Comparison of ENCODE assay signal across 8 cellular contexts in the genomic region with DNA sequence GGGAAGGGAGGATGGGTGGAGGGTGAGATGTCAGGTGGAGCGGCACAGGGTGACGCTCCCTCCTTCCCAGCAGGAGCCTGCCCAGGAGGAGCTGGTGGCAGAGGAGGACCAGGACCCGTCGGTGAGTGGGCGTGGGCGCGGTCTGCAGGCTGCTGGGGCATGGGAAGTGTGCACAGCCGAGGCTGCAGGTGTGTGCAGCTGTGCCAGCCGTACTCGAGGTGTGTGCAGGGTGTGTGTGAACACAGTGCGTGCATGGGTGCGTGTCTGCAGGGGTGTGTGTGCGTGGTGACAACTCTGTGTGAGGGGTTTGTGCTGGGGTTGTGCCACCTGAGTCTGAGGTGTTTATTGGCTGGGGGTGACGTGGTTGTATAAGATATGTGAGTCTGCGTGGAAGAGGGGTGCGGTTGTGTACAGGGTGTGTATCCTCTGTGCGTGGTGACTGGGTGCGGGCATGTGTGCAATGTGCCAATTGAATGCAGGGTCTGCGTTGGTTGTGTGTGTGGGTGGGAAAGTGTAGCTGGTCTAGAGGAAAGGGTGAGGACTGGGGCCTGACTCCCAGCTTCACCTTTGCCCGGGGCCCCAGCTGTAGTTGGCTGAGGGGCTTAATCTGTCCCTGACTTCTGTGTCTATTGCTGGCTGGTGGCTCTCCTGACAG. TPM values are rescaled to one million over a fixed set of nuclear protein-coding genes. Genes with fewer than 3 reads are reported as not detected.
DNase-seq lines count a peak whose midpoint lies in the region; ATAC-seq and TF ChIP-seq lines count a peak whose summit lies in the region.

No MANE protein-coding gene starts in this region.

- peak overlapping the region in 1 of 2 experiments; percentile 10 for H3K23ac ChIP-seq in mesenchymal stem cell (ENCODE audit: low read length in 2 of 2)

- ATAC-seq in HG02981 (IDR thresholded peaks at IDR 0.05; ENCODE audit: unreplicated experiment) (no peak), HG02970 (IDR thresholded peaks at IDR 0.05; ENCODE audit: low FRiP score, unreplicated experiment) (no peak)

- H3K36me3 ChIP-seq in mesenchymal stem cell (ENCODE audit: control insufficient read depth in 1 of 2, insufficient read depth in 2 of 2, low read depth in 1 of 2, low read length in 2 of 2) = peaks cover 5 to 6% of the 10 kb centered on the region in 2 experiments
- H3K36me3 ChIP-seq in subcutaneous abdominal adipose tissue (ENCODE audit: control insufficient read depth in 5 of 5, insufficient read depth in 5 of 5, low read length in 5 of 5) = peaks cover 0 to 23% (median 14%) of the 10 kb centered on the region in 5 donors

- no peaks in the 10 kb centered on the region for H3K27me3 ChIP-seq in mesenchymal stem cell (ENCODE audit: control insufficient read depth in 1 of 2, insufficient read depth in 1 of 2, low read length in 2 of 2)
- H3K27me3 ChIP-seq in subcutaneous abdominal adipose tissue (ENCODE audit: control insufficient read depth in 5 of 5, insufficient read depth in 4 of 5, low read length in 5 of 5) = no peaks in the 10 kb centered on the region

- peak overlapping the region; percentile 29 to 82 for H3K18ac ChIP-seq in mesenchymal stem cell (ENCODE audit: low read depth in 1 of 2, low read length in 2 of 2)

- peaks cover 3% of the 10 kb centered on the region for H3K79me1 ChIP-seq in mesenchymal stem cell (replicated peaks; ENCODE audit: low read length, poor library complexity, severe bottlenecking)

- TF ChIP-seq CTCF in AG09309 (IDR thresholded peaks at IDR 0.05; ENCODE audit: control insufficient read depth, insufficient read depth, low read depth, low read length, missing control alignments) (no peak), choroid plexus epithelial cell (conservative IDR thresholded peaks at IDR 0.05; ENCODE audit: low read depth, low read length) (no peak)

- H3K9me3 ChIP-seq in mesenchymal stem cell (ENCODE audit: control insufficient read depth, low read length) = no peaks in the 10 kb centered on the region
- no peaks in the 10 kb centered on the region for H3K9me3 ChIP-seq in subcutaneous abdominal adipose tissue (ENCODE audit: control insufficient read depth in 5 of 5, low read length in 5 of 5)

- H3K4me1 ChIP-seq in mesenchymal stem cell (ENCODE audit: control insufficient read depth, insufficient read depth, low read depth, low read length) = peaks cover 15% of the 10 kb centered on the region
- H3K4me1 ChIP-seq in subcutaneous abdominal adipose tissue (ENCODE audit: control insufficient read depth in 5 of 5, insufficient read depth in 5 of 5, low read length in 5 of 5) = peaks cover 6 to 34% (median 23%) of the 10 kb centered on the region in 5 donors

- H2BK15ac ChIP-seq in mesenchymal stem cell (ENCODE audit: low read depth, poor library complexity, severe bottlenecking) = no peak overlapping the region

- peak overlapping the region in 1 of 2 experiments; percentile 57 for H3K14ac ChIP-seq in mesenchymal stem cell (ENCODE audit: low read length in 2 of 2)

- H2BK5ac ChIP-seq in mesenchymal stem cell (ENCODE audit: low read depth, low read length, poor library complexity, severe bottlenecking) = no peak overlapping the region

- H3K4me3 ChIP-seq in AG09309 (ENCODE audit: control insufficient read depth, low read depth, low read length) (peak overlapping the region; percentile 60), choroid plexus epithelial cell (ENCODE audit: low read depth, low read length) (peak overlapping the region; percentile 65), mesenchymal stem cell (ENCODE audit: insufficient read depth in 1 of 2, low read depth in 1 of 2, low read length in 2 of 2) (peak overlapping the region; percentile 79 to 84), subcutaneous abdominal adipose tissue (ENCODE audit: low read depth in 1 of 5, low read length in 5 of 5) (peak overlapping the region; percentile 80 to 91 (median 84))

- H2AFZ ChIP-seq in mesenchymal stem cell (ENCODE audit: low read depth, low read length) = peak overlapping the region; percentile 89

- H3K4ac ChIP-seq in mesenchymal stem cell (ENCODE audit: low read depth in 1 of 2, low read length in 2 of 2) = peak overlapping the region in 1 of 2 experiments; percentile 93

- WGBS in mesenchymal stem cell = 80% methylated on average over 20 of the region's 20 CpGs

- H2AK5ac ChIP-seq in mesenchymal stem cell (ENCODE audit: low read length, severe bottlenecking) = no peak overlapping the region

- peak overlapping the region; percentile 99 for H3K4me2 ChIP-seq in mesenchymal stem cell (ENCODE audit: low read length, poor library complexity, severe bottlenecking)

- no peak overlapping the region for H3K27ac ChIP-seq in mesenchymal stem cell (ENCODE audit: low read length, poor library complexity, severe bottlenecking)
- peak overlapping the region; percentile 62 for H3K27ac ChIP-seq in subcutaneous abdominal adipose tissue (ENCODE audit: low read depth, low read length)

- DNase-seq in AG09309 (ENCODE audit: low read depth) (no peak), T follicular helper cell (ENCODE audit: low read depth) (peak; percentile 12), choroid plexus epithelial cell (ENCODE audit: low read depth) (no peak), mesenchymal stem cell (peak; percentile 10), NCI-H2081 treated with DMSO at 0.1 percent for 48 hours (lab: John Stamatoyannopoulos, UW) (no peak)

- H4K91ac ChIP-seq in mesenchymal stem cell (ENCODE audit: low read length) = peak overlapping the region; percentile 95

- peak overlapping the region; percentile 99 for H4K8ac ChIP-seq in mesenchymal stem cell (ENCODE audit: low read length)

- H3K9ac ChIP-seq in mesenchymal stem cell (ENCODE audit: low read length) (peak overlapping the region; percentile 86), subcutaneous abdominal adipose tissue (ENCODE audit: low read length in 5 of 5) (peak overlapping the region; percentile 6 to 71 (median 67))

- peak overlapping the region; percentile 91 for H2BK120ac ChIP-seq in mesenchymal stem cell (ENCODE audit: low read depth, low read length)

- H2BK12ac ChIP-seq in mesenchymal stem cell (ENCODE audit: low read length in 2 of 2) = peak overlapping the region; percentile 75 to 77

RNA-seq across cellular contexts. Expression of a gene that starts 0.7 kb away (rescaled TPM):
- 24.0 TPM for polyA plus RNA-seq in mesenchymal stem cell (2013, experiment 1 of 2)
- 23.6 TPM for polyA plus RNA-seq in mesenchymal stem cell (2013, experiment 2 of 2)

RNA-seq across cellular contexts. Expression of a gene that starts 9.0 kb away (rescaled TPM):
- 0.61 TPM for polyA plus RNA-seq in mesenchymal stem cell (2013, experiment 1 of 2)
- 0.23 TPM for polyA plus RNA-seq in mesenchymal stem cell (2013, experiment 2 of 2)

RNA-seq across cellular contexts. Expression of a gene that starts 12.2 kb away (rescaled TPM):
- 27.5 TPM for polyA plus RNA-seq in mesenchymal stem cell (2013, experiment 1 of 2)
- 27.0 TPM for polyA plus RNA-seq in mesenchymal stem cell (2013, experiment 2 of 2)

RNA-seq across cellular contexts. Expression of a gene that starts 29.9 kb away (rescaled TPM):
- 30.9 TPM for polyA plus RNA-seq in mesenchymal stem cell (2013, experiment 1 of 2)
- 30.8 TPM for polyA plus RNA-seq in mesenchymal stem cell (2013, experiment 2 of 2)

RNA-seq across cellular contexts. Expression of a gene that starts 34.1 kb away (rescaled TPM):
- polyA plus RNA-seq in mesenchymal stem cell (2013, experiment 1 of 2) = 81.6 TPM
- polyA plus RNA-seq in mesenchymal stem cell (2013, experiment 2 of 2) = 78.5 TPM

Comparison
In these comparisons a context has a peak if more than half of its experiments do, and no peak if none do; other contexts are left out.
1. DNase-seq: peak in T follicular helper cell (single experiment) and mesenchymal stem cell (single experiment); none in AG09309 (single experiment), choroid plexus epithelial cell (single experiment) and NCI-H2081 treated with DMSO at 0.1 percent for 48 hours (single experiment).
2. Peak in every context shown above with its lines, with median percentiles within 50 percentile points of each other: H3K4me3 ChIP-seq.